8 cellular contexts compared by ENCODE assay signal in genomic region chr1:23867542-23867952, GRCh38. TPM values are rescaled to one million over a fixed set of nuclear protein-coding genes. Genes with fewer than 3 reads are reported as not detected.
DNase-seq lines count a peak whose midpoint lies in the region; ATAC-seq and TF ChIP-seq lines count a peak whose summit lies in the region.

No MANE protein-coding gene starts in this region.

- peaks cover 8% of the 10 kb centered on the region for H3K27me3 Mint-ChIP-seq in glutamatergic neuron (ENCODE audit: unreplicated experiment)

- H3K4me3 Mint-ChIP-seq in glutamatergic neuron (ENCODE audit: unreplicated experiment) = peak overlapping the region; percentile 84

- H3K36me3 Mint-ChIP-seq in glutamatergic neuron (ENCODE audit: unreplicated experiment) = no peaks in the 10 kb centered on the region

- H3K4me1 Mint-ChIP-seq in glutamatergic neuron (ENCODE audit: low read depth, unreplicated experiment) = no peaks in the 10 kb centered on the region

- in situ Hi-C loops in ACHN (cut with HindIII; ENCODE audit: low pct_ligation_motif_present, low pct_unique_long_range_greater_than_20kb, low sequenced_read_pairs) = no loop called here

- H3K4me3 ChIP-seq in GM12865 (ENCODE audit: low read depth, low read length) (peak overlapping the region; percentile 75), skeletal muscle cell (ENCODE audit: low read depth, low read length) (peak overlapping the region; percentile 61)

- peak; percentile 7 for ATAC-seq in HG02623 (IDR thresholded peaks at IDR 0.05; ENCODE audit: unreplicated experiment)
- ATAC-seq in omental fat pad (ENCODE audit: low FRiP score) = no peak

- H3K9me3 Mint-ChIP-seq in glutamatergic neuron (ENCODE audit: unreplicated experiment) = peaks cover 3% of the 10 kb centered on the region

- no peak overlapping the region for H3K27ac Mint-ChIP-seq in glutamatergic neuron (ENCODE audit: unreplicated experiment)

- peak; percentile 14 for DNase-seq in GM12865 (ENCODE audit: low read depth)
- peak; percentile 20 for DNase-seq in SW480 (ENCODE audit: low spot score)
- no peak for DNase-seq in glutamatergic neuron
- no peak for DNase-seq in skeletal muscle cell (ENCODE audit: low read depth)
- DNase-seq in ACHN = no peak
- DNase-seq in GDM1 (lab: John Stamatoyannopoulos, UW) = no peak
- no peak for DNase-seq in omental fat pad (ENCODE audit: low spot score)

- no peak for TF ChIP-seq CTCF in GM12865 (IDR thresholded peaks at IDR 0.05; ENCODE audit: insufficient read depth, low read depth, low read length, missing control alignments)
- TF ChIP-seq CTCF in glutamatergic neuron (IDR thresholded peaks at IDR 0.05; ENCODE audit: partially characterized antibody, unreplicated experiment) = no peak
- no peak for TF ChIP-seq CTCF in omental fat pad (IDR thresholded peaks at IDR 0.05)

RNA-seq across cellular contexts. Expression of gene FUCA1, which starts 0.5 kb away (rescaled TPM):
- total RNA-seq in glutamatergic neuron (ENCODE audit: unreplicated experiment) (8.8 TPM), omental fat pad (10 to 100 TPM; 31.7 to 49.5 (median 45.7) TPM)

RNA-seq across cellular contexts. Expression of gene HMGCL, which starts 42.3 kb away (rescaled TPM):
- 19.4 TPM for total RNA-seq in glutamatergic neuron (ENCODE audit: unreplicated experiment)
- total RNA-seq in omental fat pad = 10 to 100 TPM; 19.2 to 47.1 (median 41.4) TPM

RNA-seq across cellular contexts. Expression of gene CNR2, which starts 45.6 kb away (rescaled TPM):
- total RNA-seq in glutamatergic neuron (ENCODE audit: unreplicated experiment) (not detected), omental fat pad (under 1 TPM in 2 of 4 donors, not detected in 2; 0.06 to 0.09 TPM)

Comparison
In these comparisons a context has a peak if more than half of its experiments do, and no peak if none do; other contexts are left out.
1. DNase-seq: peak in GM12865 (single experiment) and SW480 (single experiment); none in glutamatergic neuron (single experiment), skeletal muscle cell (single experiment), ACHN (single experiment), GDM1 (single experiment) and omental fat pad (single experiment).